19 cellular contexts compared by ENCODE assay signal in genomic region chr1:192905049-192905448, GRCh38.
DNase-seq lines count a peak whose midpoint lies in the region; ATAC-seq, FAIRE-seq and TF ChIP-seq lines count a peak whose summit lies in the region.
"Had no signal": no experiment of that assay in that cellular context is flagged by ENCODE, and none has a peak within 500 bp of the region (broad histone marks: within the 10 kb centered on the region; RNA-seq: fewer than 3 reads in every experiment).

No MANE protein-coding gene starts in this region.

- no peak overlapping the region for H3K4me3 Mint-ChIP-seq in activated T-helper 17 cell treated with anti-CD3 and anti-CD28 coated beads, Interleukin-2, amount 50 U/mL, for 72 hours
- H3K4me3 Mint-ChIP-seq: activated CD4-positive, alpha-beta T cell treated with anti-CD3 and anti-CD28 coated beads, Interleukin-2, amount 10 ng/mL, durations not matched to agents 24 days and 14 days; activated naive CD8-positive, alpha-beta T cell treated with anti-CD3 and anti-CD28 coated beads for 36 hours; naive B cell had no signal

- no peak for FAIRE-seq in pancreas (lab: Jason Lieb, UNC)
- FAIRE-seq: GM19239 had no signal

- no peaks in the 10 kb centered on the region for H3K9me3 ChIP-seq in pancreas
- H3K9me3 ChIP-seq in mucosa of descending colon = no peaks in the 10 kb centered on the region

- peak overlapping the region in 2 of 4 donors; percentile 62 to 69 for H3K27ac ChIP-seq in pancreas

- ATAC-seq in activated T-helper 17 cell treated with anti-CD3 and anti-CD28 coated beads, Interleukin-2, amount 50 U/mL, for 72 hours (replicated peaks) = peak; percentile 9
- peak; percentile 27 to 58 (median 44) for ATAC-seq in pancreas
- no peak for ATAC-seq in mucosa of descending colon
- ATAC-seq in GM18517 (IDR thresholded peaks at IDR 0.05; ENCODE audit: unreplicated experiment) = no peak
- ATAC-seq: left colon had no signal

- DNase-seq in CD1c-positive myeloid dendritic cell (ENCODE audit: extremely low spot score) (peak; percentile 41), fibroblast of mammary gland (ENCODE audit: low read depth) (peak; percentile 63), pancreas (no peak), NCI-H2227 (lab: John Stamatoyannopoulos, UW; ENCODE audit: unreplicated experiment) (no peak), mucosa of descending colon (no peak), NCI-H1417 (lab: John Stamatoyannopoulos, UW) (no peak)
- DNase-seq: activated CD4-positive, alpha-beta T cell treated with anti-CD3 and anti-CD28 coated beads, Interleukin-2, amount 10 ng/mL, durations not matched to agents 24 days and 14 days; activated naive CD8-positive, alpha-beta T cell treated with anti-CD3 and anti-CD28 coated beads for 36 hours; activated T-cell treated with anti-CD3 and anti-CD28 coated beads for 4 hours; DMS153; hypothalamus; left colon; naive B cell; NCI-H1417 treated with DMSO at 0.1 percent for 48 hours; NK-92 treated with Interleukin-12 subunit alpha and Interleukin-12 subunit beta, amount 100 ng/mL, for 24 hours; SHP77 treated with DMSO at 0.1 percent for 48 hours had no signal

- intact Hi-C loops in pancreas (cut with DNase I) (no loop called here), mucosa of descending colon (cut with DNase I, micrococcal nuclease) (loop anchor here in 1 of 2 donors (5.0 kb wide), 1 partner anchor 93 kb away; no protein-coding TSS in a partner anchor)

- no peak overlapping the region for H3K4me3 ChIP-seq in fibroblast of mammary gland (ENCODE audit: control insufficient read depth, low read depth, low read length)
- H3K4me3 ChIP-seq in pancreas = no peak overlapping the region
- H3K4me3 ChIP-seq in mucosa of descending colon = no peak overlapping the region

- H3K36me3 ChIP-seq in pancreas (no peaks in the 10 kb centered on the region), mucosa of descending colon (ENCODE audit: low read depth) (no peaks in the 10 kb centered on the region)

- H3K9me3 Mint-ChIP-seq in activated T-helper 17 cell treated with anti-CD3 and anti-CD28 coated beads, Interleukin-2, amount 50 U/mL, for 72 hours = no peaks in the 10 kb centered on the region
- H3K9me3 Mint-ChIP-seq: activated naive CD8-positive, alpha-beta T cell treated with anti-CD3 and anti-CD28 coated beads for 36 hours had no signal

- peaks cover 11 to 20% (median 17%) of the 10 kb centered on the region in 3 donors for H3K4me1 ChIP-seq in pancreas
- no peaks in the 10 kb centered on the region for H3K4me1 ChIP-seq in mucosa of descending colon (ENCODE audit: low read depth)

- TF ChIP-seq CTCF in fibroblast of mammary gland (conservative IDR thresholded peaks at IDR 0.05; ENCODE audit: control insufficient read depth, insufficient read depth, low read depth, low read length) = no peak
- TF ChIP-seq CTCF in pancreas (IDR thresholded peaks at IDR 0.05) = no peak
- no peak for TF ChIP-seq CTCF in mucosa of descending colon (IDR thresholded peaks at IDR 0.05)

- H3K36me3 Mint-ChIP-seq in activated T-helper 17 cell treated with anti-CD3 and anti-CD28 coated beads, Interleukin-2, amount 50 U/mL, for 72 hours (ENCODE audit: low read depth) = no peaks in the 10 kb centered on the region
- H3K36me3 Mint-ChIP-seq: activated naive CD8-positive, alpha-beta T cell treated with anti-CD3 and anti-CD28 coated beads for 36 hours; naive B cell had no signal

- H3K4me1 Mint-ChIP-seq in activated T-helper 17 cell treated with anti-CD3 and anti-CD28 coated beads, Interleukin-2, amount 50 U/mL, for 72 hours = peaks cover 4% of the 10 kb centered on the region

- no peaks in the 10 kb centered on the region for H3K27me3 ChIP-seq in pancreas

- H3K27ac Mint-ChIP-seq in activated T-helper 17 cell treated with anti-CD3 and anti-CD28 coated beads, Interleukin-2, amount 50 U/mL, for 72 hours = no peak overlapping the region
- H3K27ac Mint-ChIP-seq: activated CD4-positive, alpha-beta T cell treated with anti-CD3 and anti-CD28 coated beads, Interleukin-2, amount 10 ng/mL, durations not matched to agents 24 days and 14 days; activated naive CD8-positive, alpha-beta T cell treated with anti-CD3 and anti-CD28 coated beads for 36 hours; naive B cell had no signal

- H3K27me3 Mint-ChIP-seq in activated T-helper 17 cell treated with anti-CD3 and anti-CD28 coated beads, Interleukin-2, amount 50 U/mL, for 72 hours = no peaks in the 10 kb centered on the region
- H3K27me3 Mint-ChIP-seq: activated CD4-positive, alpha-beta T cell treated with anti-CD3 and anti-CD28 coated beads, Interleukin-2, amount 10 ng/mL, durations not matched to agents 24 days and 14 days; activated naive CD8-positive, alpha-beta T cell treated with anti-CD3 and anti-CD28 coated beads for 36 hours; naive B cell had no signal

Comparison
In these comparisons a context has a peak if more than half of its experiments do, and no peak if none do; other contexts are left out.
1. DNase-seq: peak in CD1c-positive myeloid dendritic cell (single experiment) and fibroblast of mammary gland (single experiment); none in pancreas (0 of 6), NCI-H2227 (single experiment), mucosa of descending colon (0 of 3) and NCI-H1417 (0 of 3).
2. ATAC-seq: peak in activated T-helper 17 cell treated with anti-CD3 and anti-CD28 coated beads, Interleukin-2, amount 50 U/mL, for 72 hours (single experiment) and pancreas (4 of 4); none in mucosa of descending colon (single experiment) and GM18517 (single experiment).